ENCODE assay signal across 9 cellular contexts in the genomic region with DNA sequence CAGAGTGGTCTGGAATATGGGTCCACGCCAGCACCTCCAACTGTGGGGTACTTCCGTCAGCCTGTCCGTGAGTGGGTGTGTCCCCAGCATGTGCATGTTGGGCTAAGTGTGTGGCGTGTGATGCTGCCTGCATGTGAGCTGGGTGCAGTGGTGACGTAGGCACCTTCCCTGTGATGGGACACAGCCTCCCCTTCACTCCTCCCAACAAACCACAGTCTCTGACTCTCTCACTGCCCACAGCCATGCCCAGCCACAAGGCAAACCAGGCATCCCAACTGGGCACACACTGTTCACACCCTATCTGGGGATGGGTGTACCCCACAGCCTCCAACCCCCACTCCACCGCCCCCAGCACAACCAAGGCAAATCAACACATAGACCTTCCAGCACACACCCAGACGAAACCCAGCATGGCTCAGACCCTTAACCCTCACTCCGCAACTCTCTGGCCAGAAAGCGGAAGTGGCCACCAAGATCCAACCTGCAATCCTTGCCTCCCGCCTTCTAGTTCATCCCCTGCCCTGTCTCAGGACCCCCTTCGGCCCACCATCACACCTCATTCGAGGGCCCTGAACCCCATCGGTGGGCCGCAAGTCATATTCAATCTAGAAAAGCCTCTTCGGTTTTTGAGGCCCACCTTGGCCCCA. TPM values are rescaled to one million over a fixed set of nuclear protein-coding genes. Genes with fewer than 3 reads are reported as not detected.
DNase-seq lines count a peak whose midpoint lies in the region; ATAC-seq and TF ChIP-seq lines count a peak whose summit lies in the region.
"Had no signal": no experiment of that assay in that cellular context is flagged by ENCODE, and none has a peak within 500 bp of the region (broad histone marks: within the 10 kb centered on the region; RNA-seq: fewer than 3 reads in every experiment).

No MANE protein-coding gene starts in this region.

- ATAC-seq in GM19452 (IDR thresholded peaks at IDR 0.05; ENCODE audit: unreplicated experiment) (no peak), HG03095 (IDR thresholded peaks at IDR 0.05; ENCODE audit: unreplicated experiment) (no peak)

- no peaks in the 10 kb centered on the region for H3K4me1 Mint-ChIP-seq in MCF 10A (ENCODE audit: insufficient read depth, unreplicated experiment)
- H3K4me1 Mint-ChIP-seq in activated naive CD8-positive, alpha-beta T cell (ENCODE audit: low read depth) = peaks cover 37% of the 10 kb centered on the region

- H3K27ac ChIP-seq in breast epithelium (peak overlapping the region in 1 of 2 donors; percentile 55), tibial nerve (peak overlapping the region in 1 of 4 donors; percentile 50)

- TF ChIP-seq CTCF in breast epithelium (IDR thresholded peaks at IDR 0.05) (no peak), MCF 10A (IDR thresholded peaks at IDR 0.05; ENCODE audit: unreplicated experiment) (no peak), kidney epithelial cell (IDR thresholded peaks at IDR 0.05; ENCODE audit: insufficient read depth, low read length, poor library complexity, severe bottlenecking) (no peak), tibial nerve (IDR thresholded peaks at IDR 0.05) (no peak)

- peaks cover 53% of the 10 kb centered on the region for H3K27me3 Mint-ChIP-seq in MCF 10A (ENCODE audit: insufficient read depth, unreplicated experiment)
- H3K27me3 Mint-ChIP-seq in activated naive CD8-positive, alpha-beta T cell = no peaks in the 10 kb centered on the region

- intact Hi-C loops in breast epithelium (cut with DNase I; ENCODE audit: low total_unique reads) (loop anchor here (10.0 kb wide), 1 partner anchor 253 kb away; a partner anchor contains a TSS), MCF 10A (cut with micrococcal nuclease) (no loop called here)

- 45% methylated on average over 10 to 15 of the region's 15 CpGs for WGBS in tibial nerve, 2 donors

- BruUV-seq in MCF 10A (replicated peaks; lab: Mats Ljungman, UMichigan) = no TSS peak

- TF ChIP-seq POLR2A in breast epithelium (IDR thresholded peaks at IDR 0.05) (no peak), tibial nerve (IDR thresholded peaks at IDR 0.05) (no peak)

- peaks cover 4% of the 10 kb centered on the region for H3K36me3 Mint-ChIP-seq in MCF 10A (ENCODE audit: insufficient read depth, unreplicated experiment)
- no peaks in the 10 kb centered on the region for H3K36me3 Mint-ChIP-seq in activated naive CD8-positive, alpha-beta T cell

- no peak overlapping the region for H3K4me3 Mint-ChIP-seq in MCF 10A (ENCODE audit: unreplicated experiment)
- peak overlapping the region; percentile 86 for H3K4me3 Mint-ChIP-seq in activated naive CD8-positive, alpha-beta T cell

- no peak for TF ChIP-seq EP300 in tibial nerve (IDR thresholded peaks at IDR 0.05)

- H3K36me3 ChIP-seq in breast epithelium (no peaks in the 10 kb centered on the region), kidney epithelial cell (ENCODE audit: control insufficient read depth, insufficient read depth, low read length) (no peaks in the 10 kb centered on the region), tibial nerve (peaks cover 0 to 3% (median 0%) of the 10 kb centered on the region in 3 donors)

- no peak overlapping the region for H3K27ac Mint-ChIP-seq in MCF 10A (ENCODE audit: low read depth, unreplicated experiment)
- H3K27ac Mint-ChIP-seq in activated naive CD8-positive, alpha-beta T cell = peak overlapping the region; percentile 88

- CTCF ChIA-PET in MCF 10A (lab: Yijun Ruan, JAX) = interaction anchor here (1.5 kb wide), 3 partner anchors 15 to 55 kb away, joined by 3 to 11 read pairs (median 3); no protein-coding TSS in a partner anchor

- POLR2A ChIA-PET in MCF 10A (lab: Yijun Ruan, JAX) = interaction anchor here (1.0 kb wide), 1 partner anchor 12 kb away, joined by 4 read pairs; a partner anchor contains a TSS

- DNase-seq in breast epithelium (ENCODE audit: low spot score in 2 of 2) = no peak
- no peak for DNase-seq in MCF 10A (ENCODE audit: unreplicated experiment)
- DNase-seq in kidney epithelial cell (ENCODE audit: low read depth) = no peak
- no peak for DNase-seq in tibial nerve (ENCODE audit: low spot score in 2 of 2)
- DNase-seq in NCI-H69 (lab: John Stamatoyannopoulos, UW) = no peak

- no peaks in the 10 kb centered on the region for H3K4me1 ChIP-seq in breast epithelium
- peaks cover 0 to 30% (median 12%) of the 10 kb centered on the region in 4 donors for H3K4me1 ChIP-seq in tibial nerve

- peak overlapping the region; percentile 23 to 65 (median 56) for H3K4me3 ChIP-seq in breast epithelium
- peak overlapping the region; percentile 38 for H3K4me3 ChIP-seq in kidney epithelial cell (ENCODE audit: low read depth, low read length)
- H3K4me3 ChIP-seq in tibial nerve = peak overlapping the region in 3 of 4 donors; percentile 5 to 49 (median 13)

- H3K9me3 ChIP-seq in breast epithelium (no peaks in the 10 kb centered on the region), tibial nerve (no peaks in the 10 kb centered on the region)

- H3K9me3 Mint-ChIP-seq in MCF 10A (ENCODE audit: unreplicated experiment) = no peaks in the 10 kb centered on the region
- H3K9me3 Mint-ChIP-seq in activated naive CD8-positive, alpha-beta T cell (ENCODE audit: low read depth) = no peaks in the 10 kb centered on the region

- H3K27me3 ChIP-seq in breast epithelium = peaks cover 2 to 52% of the 10 kb centered on the region in 2 donors
- H3K27me3 ChIP-seq in kidney epithelial cell (ENCODE audit: control insufficient read depth, insufficient read depth, low read length) = peaks cover 49% of the 10 kb centered on the region
- peaks cover 0 to 64% of the 10 kb centered on the region in 2 donors for H3K27me3 ChIP-seq in tibial nerve

RNA-seq across cellular contexts. Expression of a gene that starts 10.4 kb away (rescaled TPM):
- total RNA-seq in breast epithelium (10 to 100 TPM in 1 of 3 donors, 1 to 10 TPM in 1, under 1 TPM in 1; 0.96 to 13.4 (median 6.3) TPM), MCF 10A (2022) (0.66 and 0.75 TPM in 2 replicates), kidney epithelial cell (2.0 and 3.8 TPM in 2 replicates), tibial nerve (1 to 10 TPM in 1 of 4 donors, under 1 TPM in 3; 0.30 to 1.1 (median 0.70) TPM)

RNA-seq across cellular contexts. Expression of a gene that starts 12.4 kb away (rescaled TPM):
- total RNA-seq in breast epithelium = 10 to 100 TPM; 16.8 to 24.8 (median 21.0) TPM
- 11.1 and 11.3 TPM in 2 replicates for total RNA-seq in MCF 10A (2022)
- 20.6 and 26.6 TPM in 2 replicates for total RNA-seq in kidney epithelial cell
- total RNA-seq in tibial nerve = 10 to 100 TPM; 25.8 to 51.1 (median 46.2) TPM

RNA-seq across cellular contexts. Expression of a gene that starts 12.7 kb away (rescaled TPM):
- total RNA-seq in breast epithelium = 10 to 100 TPM; 11.0 to 21.0 (median 18.9) TPM
- 60.9 and 76.2 TPM in 2 replicates for total RNA-seq in MCF 10A (2022)
- 83.6 and 90.9 TPM in 2 replicates for total RNA-seq in kidney epithelial cell
- total RNA-seq in tibial nerve = 10 to 100 TPM; 19.3 to 49.2 (median 31.8) TPM

RNA-seq across cellular contexts. Expression of a gene that starts 24.2 kb away (rescaled TPM):
- total RNA-seq in breast epithelium (10 to 100 TPM; 49.8 to 54.4 (median 50.3) TPM), MCF 10A (2022) (55.0 and 64.5 TPM in 2 replicates), kidney epithelial cell (93.9 and 132 TPM in 2 replicates), tibial nerve (100 to 1,000 TPM in 3 of 4 donors, 10 to 100 TPM in 1; 86.4 to 195 (median 131) TPM)

RNA-seq across cellular contexts. Expression of a gene that starts 43.1 kb away (rescaled TPM):
- under 1 TPM in 2 of 3 donors, not detected in 1; 0.33 to 0.59 TPM for total RNA-seq in breast epithelium
- 0.49 and 0.63 TPM in 2 replicates for total RNA-seq in MCF 10A (2022)
- total RNA-seq in kidney epithelial cell = 3.2 and 6.9 TPM in 2 replicates
- 1 to 10 TPM in 1 of 4 donors, not detected in 3; 1.4 TPM for total RNA-seq in tibial nerve
- total RNA-seq: subcutaneous adipose tissue had no signal
